In genomic region chr5:173234129-173234793, GRCh38 we compare ENCODE assay signal across 13 cellular contexts. TPM values are rescaled to one million over a fixed set of nuclear protein-coding genes. Genes with fewer than 3 reads are reported as not detected.
DNase-seq lines count a peak whose midpoint lies in the region; ATAC-seq, FAIRE-seq and TF ChIP-seq lines count a peak whose summit lies in the region.
"Had no signal": no experiment of that assay in that cellular context is flagged by ENCODE, and none has a peak within 500 bp of the region (broad histone marks: within the 10 kb centered on the region; RNA-seq: fewer than 3 reads in every experiment).

No MANE protein-coding gene starts in this region.

- H3K79me2 ChIP-seq in neural cell (replicated peaks; ENCODE audit: insufficient read depth, low read length): no peaks in the 10 kb centered on the region

- TF ChIP-seq CTCF in HEK293 (tag by site-specific recombination; IDR thresholded peaks at IDR 0.05) (no peak), brain microvascular endothelial cell (IDR thresholded peaks at IDR 0.05; ENCODE audit: low read depth, low read length, missing control alignments) (no peak), neural cell (IDR thresholded peaks at IDR 0.05; ENCODE audit: poor library complexity, severe bottlenecking) (no peak), kidney (IDR thresholded peaks at IDR 0.05; ENCODE audit: borderline replicate concordance, extremely low read depth, insufficient read depth) (no peak)

- intact Hi-C loops in kidney (cut with DNase I): no loop called here

- H3K9me3 ChIP-seq in HEK293 (ENCODE audit: control insufficient read depth, insufficient read depth, low read depth, low read length) (no peaks in the 10 kb centered on the region), neural cell (ENCODE audit: low read length) (no peaks in the 10 kb centered on the region), kidney (ENCODE audit: control insufficient read depth in 1 of 2, low read length in 2 of 2) (no peaks in the 10 kb centered on the region)
- H3K9me3 ChIP-seq: upper lobe of left lung had no signal

- CTCF ChIA-PET in HEK293 (lab: Yijun Ruan, JAX): no interaction called here

- H3K27me3 ChIP-seq in brain microvascular endothelial cell (replicated peaks) (peaks cover 96% of the 10 kb centered on the region), neural cell (ENCODE audit: insufficient read depth, low read depth, low read length) (peaks cover 100% of the 10 kb centered on the region)

- peaks cover 0 to 42% of the 10 kb centered on the region in 2 experiments; a peak in 1 of 3 replicates for H3K36me3 ChIP-seq in HEK293 (ENCODE audit: control insufficient read depth in 2 of 2, insufficient read depth in 1 of 2, low read length in 2 of 2)
- no peaks in the 10 kb centered on the region for H3K36me3 ChIP-seq in brain microvascular endothelial cell (replicated peaks)
- no peaks in the 10 kb centered on the region for H3K36me3 ChIP-seq in neural cell (ENCODE audit: insufficient read depth, low read length)
- no peaks in the 10 kb centered on the region for H3K36me3 ChIP-seq in kidney (ENCODE audit: control insufficient read depth in 1 of 2, insufficient read depth in 2 of 2, low read length in 2 of 2)
- H3K36me3 ChIP-seq: upper lobe of left lung had no signal

- H3K27ac ChIP-seq in HEK293 (ENCODE audit: extremely low read depth, low read depth, low read length) (peak overlapping the region; percentile 87), brain microvascular endothelial cell (no peak overlapping the region), neural cell (ENCODE audit: low read length) (no peak overlapping the region), kidney (ENCODE audit: low read depth in 2 of 2, low read length in 2 of 2) (no peak overlapping the region)
- H3K27ac ChIP-seq: SK-N-MC, upper lobe of left lung had no signal

- no peaks in the 10 kb centered on the region for H4K20me1 ChIP-seq in neural cell (ENCODE audit: insufficient read depth)

- POLR2A ChIA-PET in HEK293 (lab: Yijun Ruan, JAX): interaction anchor here (1.0 to 1.6 kb wide), 4 partner anchors 89 to 250 kb away, joined by 3 to 9 read pairs (median 7); partner anchors contain the start of genes ATP6V0E1, BNIP1 and STC2

- no peak overlapping the region for H2AFZ ChIP-seq in neural cell (ENCODE audit: low read depth, low read length)

- FAIRE-seq in kidney (lab: Jason Lieb, UNC): no peak

- H3K9me2 ChIP-seq in neural cell (ENCODE audit: insufficient read depth, low read length): no peaks in the 10 kb centered on the region

- ATAC-seq in HG02642 (IDR thresholded peaks at IDR 0.05; ENCODE audit: poor library complexity, unreplicated experiment): no peak

- no peak overlapping the region for H3K9ac ChIP-seq in neural cell (ENCODE audit: low read length)
- H3K9ac ChIP-seq in kidney (ENCODE audit: low read length in 2 of 2): no peak overlapping the region

- H3F3A ChIP-seq in neural cell (ENCODE audit: insufficient read depth, low read length, poor library complexity, severe bottlenecking): no peaks in the 10 kb centered on the region

- DNase-seq in NCI-H146 (lab: John Stamatoyannopoulos, UW) (peak; percentile 52), NCI-H146 treated with DMSO at 0.1 percent for 48 hours (lab: John Stamatoyannopoulos, UW; ENCODE audit: unreplicated experiment) (no peak), brain microvascular endothelial cell (no peak), kidney (no peak), glomerular visceral epithelial cell (ENCODE audit: extremely low spot score) (no peak)
- DNase-seq: cortex of kidney, NCI-H2081 had no signal

- H3K4me2 ChIP-seq in neural cell (ENCODE audit: low read length): no peak overlapping the region

- no peak for TF ChIP-seq RAD21 in neural cell (conservative IDR thresholded peaks at IDR 0.05)

- H3K4me3 ChIP-seq in HEK293 (ENCODE audit: low read depth, low read length) (peak overlapping the region; percentile 61), brain microvascular endothelial cell (ENCODE audit: low read depth, low read length) (peak overlapping the region; percentile 37), neural cell (ENCODE audit: low read length) (no peak overlapping the region), kidney (ENCODE audit: low read length in 2 of 2) (no peak overlapping the region)
- H3K4me3 ChIP-seq: SK-N-MC, upper lobe of left lung had no signal

- in situ Hi-C loops in brain microvascular endothelial cell (cut with HindIII; ENCODE audit: low pct_ligation_motif_present, low sequenced_read_pairs): no loop called here

- no peak for TF ChIP-seq EP300 in neural cell (conservative IDR thresholded peaks at IDR 0.05; ENCODE audit: poor library complexity, severe bottlenecking)

- H3K4me1 ChIP-seq in HEK293 (ENCODE audit: control insufficient read depth, insufficient read depth, low read length) (peaks cover 5% of the 10 kb centered on the region; the same call in 1 of the 2 replicates), kidney (ENCODE audit: control insufficient read depth in 1 of 2, insufficient read depth in 1 of 2, low read depth in 1 of 2, low read length in 2 of 2) (peaks cover 3 to 10% of the 10 kb centered on the region in 2 donors)

TF ChIP-seq in HEK293, 187 proteins besides CTCF, POLR2A, EP300 and RAD21 (continues in another document):
- no peak for TF ChIP-seq ZNF148 (tag by site-specific recombination; IDR thresholded peaks at IDR 0.05; ENCODE audit: borderline replicate concordance)
- no peak for TF ChIP-seq ZBTB20 (tag by site-specific recombination; IDR thresholded peaks at IDR 0.05)
- no peak for TF ChIP-seq GLIS2 (tag by site-specific recombination; IDR thresholded peaks at IDR 0.05)
- no peak for TF ChIP-seq ZNF19 (tag by site-specific recombination; IDR thresholded peaks at IDR 0.05; ENCODE audit: low read depth)
- TF ChIP-seq RBAK (tag by site-specific recombination; IDR thresholded peaks at IDR 0.05): no peak

TF ChIP-seq in neural cell, 6 proteins besides CTCF, POLR2A, EP300 and RAD21:
- peak; percentile 91 for TF ChIP-seq EZH2 (IDR thresholded peaks at IDR 0.05; ENCODE audit: borderline replicate concordance, insufficient read depth, low read length, poor library complexity, severe bottlenecking)
- TF ChIP-seq SMC3 (conservative IDR thresholded peaks at IDR 0.05; ENCODE audit: poor library complexity): no peak

RNA-seq across cellular contexts. Expression of gene NKX2-5, which starts 0.7 kb away (rescaled TPM):
- polyA plus RNA-seq in neural cell (not detected in 2 replicates), kidney (ENCODE audit: insufficient read depth, low read depth, low replicate concordance) (not detected)
- polyA minus RNA-seq in neural cell: not detected in 2 replicates
- not detected for total RNA-seq in kidney
- total RNA-seq: myocyte, upper lobe of left lung had no signal

Comparison
In these comparisons a context has a peak if more than half of its experiments do, and no peak if none do; other contexts are left out.
1. H3K4me3 ChIP-seq: peak in HEK293 (single experiment) and brain microvascular endothelial cell (single experiment); none in neural cell (single experiment) and kidney (0 of 2).